ENCODE assay signal across 22 cellular contexts in the genomic region with DNA sequence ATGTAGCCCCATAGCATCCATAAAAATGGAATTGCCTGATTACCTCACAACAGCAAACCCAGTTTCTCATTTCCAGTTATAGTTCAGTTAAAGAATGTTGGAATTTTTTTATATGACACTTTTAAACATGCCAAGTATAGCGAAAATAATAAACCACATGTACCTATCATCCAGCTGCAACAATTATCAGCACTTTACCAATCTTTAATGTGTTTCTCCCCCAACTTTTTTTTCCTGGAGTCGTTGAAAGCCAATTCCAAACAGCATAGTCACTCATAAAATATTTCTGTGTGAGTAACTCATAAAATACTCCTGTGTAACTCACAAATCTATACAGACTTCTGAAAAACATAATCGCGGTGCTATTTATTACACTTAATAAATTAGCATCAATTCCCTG. TPM values are rescaled to one million over a fixed set of nuclear protein-coding genes. Genes with fewer than 3 reads are reported as not detected.
DNase-seq lines count a peak whose midpoint lies in the region; ATAC-seq, FAIRE-seq and TF ChIP-seq lines count a peak whose summit lies in the region.
"Had no signal": no experiment of that assay in that cellular context is flagged by ENCODE, and none has a peak within 500 bp of the region (broad histone marks: within the 10 kb centered on the region; RNA-seq: fewer than 3 reads in every experiment).

No MANE protein-coding gene starts in this region.

- no peak overlapping the region for H3K4ac ChIP-seq in mesenchymal stem cell (ENCODE audit: low read depth in 1 of 2, low read length in 2 of 2)

- H2AFZ ChIP-seq in mesenchymal stem cell (ENCODE audit: low read depth, low read length): no peak overlapping the region

- TF ChIP-seq EP300 in esophagus muscularis mucosa (IDR thresholded peaks at IDR 0.05): no peak

- WGBS in mesenchymal stem cell: 62% methylated on average over 4 of the region's 4 CpGs
- WGBS in esophagus muscularis mucosa: 73% methylated on average over 4 of the region's 4 CpGs

- no peak overlapping the region for H3K4me2 ChIP-seq in mesenchymal stem cell (ENCODE audit: low read length, poor library complexity, severe bottlenecking)
- H3K4me2 ChIP-seq: BLaER1 had no signal

- no peak overlapping the region for H3K18ac ChIP-seq in mesenchymal stem cell (ENCODE audit: low read depth in 1 of 2, low read length in 2 of 2)

- intact Hi-C loops in esophagus muscularis mucosa (cut with DNase I): no loop called here

- H3K14ac ChIP-seq in mesenchymal stem cell (ENCODE audit: low read length in 2 of 2): no peak overlapping the region

- no peak overlapping the region for H2BK120ac ChIP-seq in mesenchymal stem cell (ENCODE audit: low read depth, low read length)

- no peak overlapping the region for H2BK5ac ChIP-seq in mesenchymal stem cell (ENCODE audit: low read depth, low read length, poor library complexity, severe bottlenecking)

- no peak for TF ChIP-seq POLR2A in esophagus muscularis mucosa (IDR thresholded peaks at IDR 0.05; ENCODE audit: low read depth)

- no peaks in the 10 kb centered on the region for H3K27me3 ChIP-seq in bronchial epithelial cell (ENCODE audit: control insufficient read depth, insufficient read depth, low read length)
- H3K27me3 ChIP-seq in mesenchymal stem cell (ENCODE audit: control insufficient read depth in 1 of 2, insufficient read depth in 1 of 2, low read length in 2 of 2): no peaks in the 10 kb centered on the region
- no peaks in the 10 kb centered on the region for H3K27me3 ChIP-seq in esophagus muscularis mucosa
- H3K27me3 ChIP-seq: BLaER1, gastrocnemius medialis, Peyer's patch had no signal

- H2AK5ac ChIP-seq in mesenchymal stem cell (ENCODE audit: low read length, severe bottlenecking): no peak overlapping the region

- H3K4me3 ChIP-seq in bronchial epithelial cell (ENCODE audit: low read depth, low read length) (no peak overlapping the region), mesenchymal stem cell (ENCODE audit: insufficient read depth in 1 of 2, low read depth in 1 of 2, low read length in 2 of 2) (no peak overlapping the region), esophagus muscularis mucosa (no peak overlapping the region)
- H3K4me3 ChIP-seq: BLaER1, gastrocnemius medialis, Peyer's patch, prostate gland had no signal

- no peak overlapping the region for H2BK15ac ChIP-seq in mesenchymal stem cell (ENCODE audit: low read depth, poor library complexity, severe bottlenecking)

- no peaks in the 10 kb centered on the region for H3K9me3 ChIP-seq in mesenchymal stem cell (ENCODE audit: control insufficient read depth, low read length)
- no peaks in the 10 kb centered on the region for H3K9me3 ChIP-seq in esophagus muscularis mucosa
- H3K9me3 ChIP-seq: BLaER1, gastrocnemius medialis, Peyer's patch, prostate gland had no signal

- H3K23ac ChIP-seq in mesenchymal stem cell (ENCODE audit: low read length in 2 of 2): no peak overlapping the region

- no peak for ATAC-seq in GM18498 (IDR thresholded peaks at IDR 0.05; ENCODE audit: unreplicated experiment)
- ATAC-seq: gastrocnemius medialis, T-helper 17 cell had no signal

- peaks cover 4% of the 10 kb centered on the region for H3K4me1 ChIP-seq in mesenchymal stem cell (ENCODE audit: control insufficient read depth, insufficient read depth, low read depth, low read length)
- H3K4me1 ChIP-seq in esophagus muscularis mucosa: peaks cover 5 to 23% (median 17%) of the 10 kb centered on the region in 4 donors
- H3K4me1 ChIP-seq: BLaER1, Peyer's patch, prostate gland had no signal

- TF ChIP-seq CTCF in bronchial epithelial cell (IDR thresholded peaks at IDR 0.05; ENCODE audit: insufficient read depth, low read length, severe bottlenecking) (no peak), esophagus muscularis mucosa (IDR thresholded peaks at IDR 0.05) (no peak)

- DNase-seq in AG08395 (ENCODE audit: low spot score) (peak; percentile 40), HT1080 (ENCODE audit: low read depth) (peak; percentile 20), bronchial epithelial cell (ENCODE audit: low read depth) (peak; percentile 26), mesenchymal stem cell (no peak), amniotic stem cell (lab: John Stamatoyannopoulos, UW) (no peak), NCI-H1694 (lab: John Stamatoyannopoulos, UW) (no peak), esophagus muscularis mucosa (ENCODE audit: extremely low spot score) (no peak)
- DNase-seq: activated CD4-positive, CD25-positive, alpha-beta regulatory T cell treated with anti-CD3 and anti-CD28 coated beads, Interleukin-2, amount 50 U/mL, for 72 hours; dermis blood vessel endothelial cell; DND-41; gastrocnemius medialis; midbrain; NCI-H1417 treated with DMSO at 0.1 percent for 48 hours; NCI-H526; Peyer's patch; stimulated activated CD4-positive, alpha-beta T cell treated with anti-CD3 and anti-CD28 coated beads, Interleukin-1b, Interleukin-23, amount 100 ng/mL, for 48 hours; stimulated activated CD8-positive, alpha-beta memory T cell treated with anti-CD3 and anti-CD28 coated beads, Interleukin-4, amount 100 ng/mL, for 48 hours; T-helper 17 cell had no signal

- peaks cover 3% of the 10 kb centered on the region for H3K36me3 ChIP-seq in bronchial epithelial cell (ENCODE audit: control insufficient read depth, insufficient read depth, low read length)
- peaks cover 6 to 86% of the 10 kb centered on the region in 2 experiments for H3K36me3 ChIP-seq in mesenchymal stem cell (ENCODE audit: control insufficient read depth in 1 of 2, insufficient read depth in 2 of 2, low read depth in 1 of 2, low read length in 2 of 2)
- peaks cover 0 to 57% (median 28%) of the 10 kb centered on the region in 4 donors for H3K36me3 ChIP-seq in esophagus muscularis mucosa
- H3K36me3 ChIP-seq: prostate gland had no signal

- H3K9ac ChIP-seq in mesenchymal stem cell (ENCODE audit: low read length): no peak overlapping the region
- H3K9ac ChIP-seq: BLaER1 had no signal

- H2BK12ac ChIP-seq in mesenchymal stem cell (ENCODE audit: low read length in 2 of 2): no peak overlapping the region

- no peak overlapping the region for H4K91ac ChIP-seq in mesenchymal stem cell (ENCODE audit: low read length)

- FAIRE-seq in bronchial epithelial cell (lab: Jason Lieb, UNC): no peak
- FAIRE-seq: GM12892 had no signal

- H3K79me1 ChIP-seq in mesenchymal stem cell (replicated peaks; ENCODE audit: low read length, poor library complexity, severe bottlenecking): peaks cover 12% of the 10 kb centered on the region

- no peak overlapping the region for H4K8ac ChIP-seq in mesenchymal stem cell (ENCODE audit: low read length)

- H3K27ac ChIP-seq in mesenchymal stem cell (ENCODE audit: low read length, poor library complexity, severe bottlenecking) (peak overlapping the region; percentile 49), esophagus muscularis mucosa (replicated peaks in 1 of 4) (peak overlapping the region in 1 of 4 donors; percentile 40)
- H3K27ac ChIP-seq: BLaER1, gastrocnemius medialis, Peyer's patch, prostate gland had no signal

RNA-seq across cellular contexts. Expression of a gene that starts 38.1 kb away (rescaled TPM):
- 83.6 and 87.2 TPM in 2 replicates for total RNA-seq in HT1080 (2014; rRNA removed; shearing (Covaris generic))
- polyA plus RNA-seq in HT1080 (2015; cell fraction: cytosol; rRNA removed): 51.8 and 64.7 TPM in 2 replicates
- 105 and 117 TPM in 2 replicates for polyA plus RNA-seq in HT1080 (2015; cell fraction: nucleus; rRNA removed)
- 43.7 and 64.5 TPM in 2 replicates for total RNA-seq in bronchial epithelial cell
- 42.1 TPM for polyA plus RNA-seq in mesenchymal stem cell (2013, experiment 1 of 2)
- 43.5 TPM for polyA plus RNA-seq in mesenchymal stem cell (2013, experiment 2 of 2)
- total RNA-seq in esophagus muscularis mucosa: 100 to 1,000 TPM; 113 to 168 (median 130) TPM

Comparison
In these comparisons a context has a peak if more than half of its experiments do, and no peak if none do; other contexts are left out.
1. DNase-seq: peak in AG08395 (single experiment), HT1080 (single experiment) and bronchial epithelial cell (single experiment); none in mesenchymal stem cell (single experiment), amniotic stem cell (single experiment), NCI-H1694 (single experiment) and esophagus muscularis mucosa (single experiment).